Comparison of ENCODE assay signal across 32 cellular contexts in the genomic region with DNA sequence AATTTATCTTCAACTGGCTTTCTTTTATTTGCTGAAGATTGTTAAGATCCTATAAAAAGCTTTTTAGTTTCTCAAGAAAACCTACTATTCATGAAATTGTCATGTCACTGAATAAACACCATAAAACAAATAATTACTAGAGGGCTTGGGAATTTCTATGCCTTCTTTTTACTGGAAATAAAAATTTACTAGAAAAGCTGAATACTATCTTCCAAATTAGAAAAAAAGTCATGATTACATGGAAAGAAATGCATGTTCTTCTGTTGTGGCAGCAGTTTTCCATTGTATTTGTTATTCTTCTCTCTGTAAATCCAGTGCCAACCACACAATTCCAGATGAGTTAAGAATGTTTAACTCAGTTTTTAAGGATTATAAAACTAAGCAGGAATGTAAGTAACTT.
DNase-seq lines count a peak whose midpoint lies in the region; TF ChIP-seq lines count a peak whose summit lies in the region.
"Had no signal": no experiment of that assay in that cellular context is flagged by ENCODE, and none has a peak within 500 bp of the region (broad histone marks: within the 10 kb centered on the region; RNA-seq: fewer than 3 reads in every experiment).

No MANE protein-coding gene starts in this region.

- no peak overlapping the region for H4K91ac ChIP-seq in mesenchymal stem cell (ENCODE audit: low read length)

- no peak for TF ChIP-seq POLR2A in testis (IDR thresholded peaks at IDR 0.05)

- H4K8ac ChIP-seq in mesenchymal stem cell (ENCODE audit: low read length), result no peak overlapping the region

- peak; percentile 11 for DNase-seq in AG04450 (ENCODE audit: low read depth, low spot score)
- peak; percentile 37 for DNase-seq in GM04504 (ENCODE audit: low read depth)
- no peak for DNase-seq in chondrocyte (ENCODE audit: low spot score)
- no peak for DNase-seq in mesenchymal stem cell
- DNase-seq in SK-N-DZ (ENCODE audit: low spot score), result no peak
- no peak for DNase-seq in SIG-M5 (lab: John Stamatoyannopoulos, UW)
- DNase-seq in testis, result no peak
- no peak for DNase-seq in T-helper 9 cell
- DNase-seq: 8988T; activated CD4-positive, alpha-beta memory T cell treated with anti-CD3 and anti-CD28 coated beads, Interleukin-2, amount 10 ng/mL, durations not matched to agents 7 days and 5 days; activated CD4-positive, CD25-positive, alpha-beta regulatory T cell treated with anti-CD3 and anti-CD28 coated beads, Interleukin-2, amount 50 U/mL, for 72 hours; activated CD8-positive, alpha-beta memory T cell treated with anti-CD3 and anti-CD28 coated beads, Interleukin-2, amount 50 U/mL, for 48 hours; anterior cingulate cortex; C1 segment of cervical spinal cord; central memory CD4-positive, alpha-beta T cell; COR-L47; DMS53; dorsolateral prefrontal cortex; GDM1; KG1; left cardiac atrium; mammary epithelial cell; NCI-H1436; NCI-H774; RPMI8226; stimulated activated CD4-positive, alpha-beta T cell treated with anti-CD3 and anti-CD28 coated beads, Interleukin-4, amount 100 ng/mL, for 4 hours; T-helper 17 cell had no signal

- no peak overlapping the region for H3K4ac ChIP-seq in mesenchymal stem cell (ENCODE audit: low read depth in 1 of 2, low read length in 2 of 2)

- H3K4me2 ChIP-seq in mesenchymal stem cell (ENCODE audit: low read length, poor library complexity, severe bottlenecking), result no peak overlapping the region

- no peaks in the 10 kb centered on the region for H3K36me3 ChIP-seq in mesenchymal stem cell (ENCODE audit: control insufficient read depth in 1 of 2, insufficient read depth in 2 of 2, low read depth in 1 of 2, low read length in 2 of 2)
- H3K36me3 ChIP-seq in testis (ENCODE audit: low read depth, missing control alignments), result no peaks in the 10 kb centered on the region
- H3K36me3 ChIP-seq: HAP-1, suprapubic skin had no signal

- TF ChIP-seq CTCF in AG04450 (IDR thresholded peaks at IDR 0.05; ENCODE audit: low read depth, low read length) (no peak), chondrocyte (IDR thresholded peaks at IDR 0.05) (no peak), testis (IDR thresholded peaks at IDR 0.05) (no peak)

- no peak overlapping the region for H2AK5ac ChIP-seq in mesenchymal stem cell (ENCODE audit: low read length, severe bottlenecking)

- H3K9me3 Mint-ChIP-seq in chondrocyte (ENCODE audit: low read depth), result peaks cover 6% of the 10 kb centered on the region
- H3K9me3 Mint-ChIP-seq: activated CD4-positive, alpha-beta memory T cell treated with anti-CD3 and anti-CD28 coated beads, Interleukin-2, amount 10 ng/mL, durations not matched to agents 7 days and 5 days; activated naive CD4-positive, alpha-beta T cell treated with anti-CD3 and anti-CD28 coated beads, Interleukin-2, amount 50 U/mL, for 24 hours had no signal

- H3K9ac ChIP-seq in mesenchymal stem cell (ENCODE audit: low read length), result peak overlapping the region; percentile 39

- intact Hi-C loops in testis (cut with DNase I; ENCODE audit: low total_unique reads), result no loop called here

- H3K23ac ChIP-seq in mesenchymal stem cell (ENCODE audit: low read length in 2 of 2), result no peak overlapping the region

- H3K27ac Mint-ChIP-seq in chondrocyte (ENCODE audit: unreplicated experiment), result peak overlapping the region; percentile 82
- H3K27ac Mint-ChIP-seq: activated CD4-positive, alpha-beta memory T cell treated with anti-CD3 and anti-CD28 coated beads, Interleukin-2, amount 10 ng/mL, durations not matched to agents 7 days and 5 days; activated naive CD4-positive, alpha-beta T cell treated with anti-CD3 and anti-CD28 coated beads, Interleukin-2, amount 50 U/mL, for 24 hours; stimulated activated memory B cell treated with anti-CD40 and anti-IgM and Interleukin-4, amounts not matched to agents 10 μg/mL and 1 μg/mL and 100 μg/mL, for 72 hours; T-helper 17 cell had no signal

- H3K27me3 Mint-ChIP-seq in chondrocyte (ENCODE audit: low read depth), result peaks cover 2% of the 10 kb centered on the region
- H3K27me3 Mint-ChIP-seq: activated CD4-positive, alpha-beta memory T cell treated with anti-CD3 and anti-CD28 coated beads, Interleukin-2, amount 10 ng/mL, durations not matched to agents 7 days and 5 days; activated naive CD4-positive, alpha-beta T cell treated with anti-CD3 and anti-CD28 coated beads, Interleukin-2, amount 50 U/mL, for 24 hours; T-helper 17 cell had no signal

- no peak overlapping the region for H3K18ac ChIP-seq in mesenchymal stem cell (ENCODE audit: low read depth in 1 of 2, low read length in 2 of 2)

- H2BK12ac ChIP-seq in mesenchymal stem cell (ENCODE audit: low read length in 2 of 2), result no peak overlapping the region

- H3K4me1 ChIP-seq in mesenchymal stem cell (ENCODE audit: control insufficient read depth, insufficient read depth, low read depth, low read length), result peaks cover 2% of the 10 kb centered on the region
- H3K4me1 ChIP-seq in testis, result peaks cover 6% of the 10 kb centered on the region
- H3K4me1 ChIP-seq: HAP-1 had no signal

- no peak overlapping the region for H3K27ac ChIP-seq in AG04450 (ENCODE audit: low read depth, low read length)
- no peak overlapping the region for H3K27ac ChIP-seq in mesenchymal stem cell (ENCODE audit: low read length, poor library complexity, severe bottlenecking)
- H3K27ac ChIP-seq in testis, result no peak overlapping the region
- H3K27ac ChIP-seq: dorsolateral prefrontal cortex, SK-N-MC, suprapubic skin had no signal

- POLR2A ChIA-PET in AG04450 (lab: Yijun Ruan, JAX), result no interaction called here

- H3K79me1 ChIP-seq in mesenchymal stem cell (replicated peaks; ENCODE audit: low read length, poor library complexity, severe bottlenecking), result no peaks in the 10 kb centered on the region

- H3K4me3 Mint-ChIP-seq in chondrocyte (ENCODE audit: unreplicated experiment), result no peak overlapping the region
- H3K4me3 Mint-ChIP-seq: activated CD4-positive, alpha-beta memory T cell treated with anti-CD3 and anti-CD28 coated beads, Interleukin-2, amount 10 ng/mL, durations not matched to agents 7 days and 5 days; activated naive CD4-positive, alpha-beta T cell treated with anti-CD3 and anti-CD28 coated beads, Interleukin-2, amount 50 U/mL, for 24 hours; stimulated activated memory B cell treated with anti-CD40 and anti-IgM and Interleukin-4, amounts not matched to agents 10 μg/mL and 1 μg/mL and 100 μg/mL, for 72 hours; T-helper 17 cell had no signal

- peaks cover 2% of the 10 kb centered on the region; the same call in 1 of the 2 replicates for H3K9me3 ChIP-seq in AG04450 (ENCODE audit: control insufficient read depth, insufficient read depth, low read length)
- H3K9me3 ChIP-seq in mesenchymal stem cell (ENCODE audit: control insufficient read depth, low read length), result no peaks in the 10 kb centered on the region
- H3K9me3 ChIP-seq in testis, result no peaks in the 10 kb centered on the region
- H3K9me3 ChIP-seq: HAP-1, suprapubic skin had no signal

- H2AFZ ChIP-seq in mesenchymal stem cell (ENCODE audit: low read depth, low read length), result no peak overlapping the region

- H3K14ac ChIP-seq in mesenchymal stem cell (ENCODE audit: low read length in 2 of 2), result no peak overlapping the region

- no peak overlapping the region for H2BK15ac ChIP-seq in mesenchymal stem cell (ENCODE audit: low read depth, poor library complexity, severe bottlenecking)

- CTCF ChIA-PET in AG04450 (lab: Charles Lee), result no interaction called here

- no peak overlapping the region for H2BK5ac ChIP-seq in mesenchymal stem cell (ENCODE audit: low read depth, low read length, poor library complexity, severe bottlenecking)

- H3K27me3 ChIP-seq in AG04450 (ENCODE audit: control insufficient read depth, insufficient read depth, low read length) (no peaks in the 10 kb centered on the region), mesenchymal stem cell (ENCODE audit: control insufficient read depth in 1 of 2, insufficient read depth in 1 of 2, low read length in 2 of 2) (no peaks in the 10 kb centered on the region), testis (no peaks in the 10 kb centered on the region)
- H3K27me3 ChIP-seq: dorsolateral prefrontal cortex, suprapubic skin had no signal

- H2BK120ac ChIP-seq in mesenchymal stem cell (ENCODE audit: low read depth, low read length), result no peak overlapping the region

- no peak overlapping the region for H3K4me3 ChIP-seq in AG04450 (ENCODE audit: low read depth, low read length)
- no peak overlapping the region for H3K4me3 ChIP-seq in mesenchymal stem cell (ENCODE audit: insufficient read depth in 1 of 2, low read depth in 1 of 2, low read length in 2 of 2)
- H3K4me3 ChIP-seq in testis, result no peak overlapping the region
- H3K4me3 ChIP-seq: dorsolateral prefrontal cortex, HAP-1, SK-N-MC, suprapubic skin had no signal

- H3K4me1 Mint-ChIP-seq in chondrocyte (ENCODE audit: low read depth), result peaks cover 43% of the 10 kb centered on the region

- no peaks in the 10 kb centered on the region for H3K36me3 Mint-ChIP-seq in chondrocyte (ENCODE audit: low read depth)
- H3K36me3 Mint-ChIP-seq: activated naive CD4-positive, alpha-beta T cell treated with anti-CD3 and anti-CD28 coated beads, Interleukin-2, amount 50 U/mL, for 24 hours had no signal

Comparison
In these comparisons a context has a peak if more than half of its experiments do, and no peak if none do; other contexts are left out.
1. DNase-seq: peak in AG04450 (single experiment) and GM04504 (single experiment); none in chondrocyte (single experiment), mesenchymal stem cell (single experiment), SK-N-DZ (single experiment), SIG-M5 (single experiment), testis (single experiment) and T-helper 9 cell (single experiment).